ENCODE assay signal across 19 cellular contexts in genomic region chr3:12756635-12757034, GRCh38. TPM values are rescaled to one million over a fixed set of nuclear protein-coding genes. Genes with fewer than 3 reads are reported as not detected.
DNase-seq lines count a peak whose midpoint lies in the region; ATAC-seq, FAIRE-seq and TF ChIP-seq lines count a peak whose summit lies in the region.
"Had no signal": no experiment of that assay in that cellular context is flagged by ENCODE, and none has a peak within 500 bp of the region (broad histone marks: within the 10 kb centered on the region; RNA-seq: fewer than 3 reads in every experiment).

No MANE protein-coding gene starts in this region.

- no peak overlapping the region for H3K4me3 Mint-ChIP-seq in MCF 10A (ENCODE audit: unreplicated experiment)
- no peak overlapping the region for H3K4me3 Mint-ChIP-seq in stimulated activated memory B cell treated with anti-CD40 and anti-IgM and Interleukin-4, amounts not matched to agents 10 μg/mL and 1 μg/mL and 100 μg/mL, for 72 hours
- H3K4me3 Mint-ChIP-seq: IgD-negative memory B cell had no signal

- H3K9me3 Mint-ChIP-seq in MCF 10A (ENCODE audit: unreplicated experiment): no peaks in the 10 kb centered on the region
- peaks cover 2% of the 10 kb centered on the region for H3K9me3 Mint-ChIP-seq in stimulated activated memory B cell treated with anti-CD40 and anti-IgM and Interleukin-4, amounts not matched to agents 10 μg/mL and 1 μg/mL and 100 μg/mL, for 72 hours
- H3K9me3 Mint-ChIP-seq: IgD-negative memory B cell had no signal

- ATAC-seq in stimulated activated memory B cell treated with anti-CD40 and anti-IgM and Interleukin-4, amounts not matched to agents 10 μg/mL and 1 μg/mL and 100 μg/mL, for 72 hours: no peak
- ATAC-seq: HCT116 had no signal

- 89% methylated on average over 3 of the region's 3 CpGs for WGBS in mammary epithelial cell (ENCODE audit: low coverage, missing lambda C conversion rate)
- WGBS in esophagus muscularis mucosa: 100% methylated on average over 3 of the region's 3 CpGs

- TF ChIP-seq CTCF in mammary epithelial cell (conservative IDR thresholded peaks at IDR 0.05 in 1 of 2, IDR thresholded peaks at IDR 0.05 in 1 of 2; ENCODE audit: extremely low read depth in 1 of 2, insufficient read depth in 1 of 2, low read depth in 1 of 2, low read length in 2 of 2) (no peak), MCF 10A (IDR thresholded peaks at IDR 0.05; ENCODE audit: unreplicated experiment) (no peak), epithelial cell of esophagus (IDR thresholded peaks at IDR 0.05; ENCODE audit: insufficient read depth, low read depth, low read length, missing control alignments) (no peak), keratinocyte (optimal IDR thresholded peaks at IDR 0.05 in 1 of 3, IDR thresholded peaks at IDR 0.05 in 1 of 3, conservative IDR thresholded peaks at IDR 0.05 in 1 of 3; ENCODE audit: extremely low read depth in 1 of 3, insufficient read depth in 2 of 3, low read length in 3 of 3) (no peak), esophagus muscularis mucosa (IDR thresholded peaks at IDR 0.05) (no peak)

- H3K27ac ChIP-seq in mammary epithelial cell (ENCODE audit: insufficient read depth, low read depth, low read length) (no peak overlapping the region), keratinocyte (ENCODE audit: control insufficient read depth, insufficient read depth, low read length) (peak overlapping the region; percentile 38), esophagus muscularis mucosa (replicated peaks in 1 of 4) (no peak overlapping the region)
- H3K27ac ChIP-seq: 22Rv1; BLaER1 treated with 17β-estradiol and CSF1 and Interleukin-3, amounts not matched to agents 10 nM and 100 nM; GM23248; HL-60 had no signal

- H3K4me2 ChIP-seq in mammary epithelial cell (ENCODE audit: insufficient read depth, low read depth, low read length): peak overlapping the region; percentile 51
- H3K4me2 ChIP-seq in keratinocyte (ENCODE audit: control insufficient read depth, extremely low read depth, insufficient read depth, low read depth, low read length): peak overlapping the region; percentile 97
- H3K4me2 ChIP-seq: BLaER1 treated with 17β-estradiol and CSF1 and Interleukin-3, amounts not matched to agents 10 nM and 100 nM had no signal

- POLR2A ChIA-PET in MCF 10A (lab: Yijun Ruan, JAX): no interaction called here

- H3K27me3 ChIP-seq in mammary epithelial cell (ENCODE audit: insufficient read depth, low read length) (no peaks in the 10 kb centered on the region), keratinocyte (ENCODE audit: control insufficient read depth, extremely low read depth, insufficient read depth, low read length) (no peaks in the 10 kb centered on the region), esophagus muscularis mucosa (no peaks in the 10 kb centered on the region)
- H3K27me3 ChIP-seq: BLaER1 treated with 17β-estradiol and CSF1 and Interleukin-3, amounts not matched to agents 10 nM and 100 nM had no signal

- H3K27ac Mint-ChIP-seq in MCF 10A (ENCODE audit: low read depth, unreplicated experiment): no peak overlapping the region
- no peak overlapping the region for H3K27ac Mint-ChIP-seq in stimulated activated memory B cell treated with anti-CD40 and anti-IgM and Interleukin-4, amounts not matched to agents 10 μg/mL and 1 μg/mL and 100 μg/mL, for 72 hours
- H3K27ac Mint-ChIP-seq: CD4-positive, CD25-positive, alpha-beta regulatory T cell; IgD-negative memory B cell had no signal

- no peak for TF ChIP-seq POLR2A in esophagus muscularis mucosa (IDR thresholded peaks at IDR 0.05; ENCODE audit: low read depth)

- no TSS peak for BruUV-seq in mammary epithelial cell (replicated peaks; lab: Mats Ljungman, UMichigan)
- BruUV-seq in MCF 10A (replicated peaks; lab: Mats Ljungman, UMichigan): no TSS peak

- dilution Hi-C loops in mammary epithelial cell (cut with HindIII; ENCODE audit: low sequenced_read_pairs) (no loop called here), keratinocyte (cut with MboI; ENCODE audit: extremely low pct_ligation_motif_present, low sequenced_read_pairs) (no loop called here)

- DNase-seq in mammary epithelial cell (no peak), MCF 10A (ENCODE audit: unreplicated experiment) (no peak), epithelial cell of esophagus (ENCODE audit: low read depth) (no peak), keratinocyte (ENCODE audit: low read depth, low spot score) (no peak), esophagus muscularis mucosa (ENCODE audit: extremely low spot score) (no peak), hepatic stellate cell (ENCODE audit: low spot score) (no peak), NCI-H2196 (lab: John Stamatoyannopoulos, UW; ENCODE audit: unreplicated experiment) (no peak)
- DNase-seq: CD4-positive, CD25-positive, alpha-beta regulatory T cell; DMS 273 treated with DMSO at 0.1 percent for 48 hours; GM23248 had no signal

- H3K79me2 ChIP-seq in mammary epithelial cell (ENCODE audit: insufficient read depth, low read length) (peaks cover 76% of the 10 kb centered on the region), keratinocyte (ENCODE audit: control insufficient read depth, insufficient read depth, low read length) (peaks cover 71% of the 10 kb centered on the region)

- H3K36me3 Mint-ChIP-seq in MCF 10A (ENCODE audit: insufficient read depth, unreplicated experiment): peaks cover 21% of the 10 kb centered on the region
- no peaks in the 10 kb centered on the region for H3K36me3 Mint-ChIP-seq in stimulated activated memory B cell treated with anti-CD40 and anti-IgM and Interleukin-4, amounts not matched to agents 10 μg/mL and 1 μg/mL and 100 μg/mL, for 72 hours
- H3K36me3 Mint-ChIP-seq: CD4-positive, CD25-positive, alpha-beta regulatory T cell; IgD-negative memory B cell had no signal

- no peaks in the 10 kb centered on the region for H4K20me1 ChIP-seq in mammary epithelial cell (ENCODE audit: insufficient read depth, low read length)
- peaks cover 23% of the 10 kb centered on the region for H4K20me1 ChIP-seq in keratinocyte (ENCODE audit: control insufficient read depth, extremely low read depth, insufficient read depth, low read length)
- H4K20me1 ChIP-seq: BLaER1 treated with 17β-estradiol and CSF1 and Interleukin-3, amounts not matched to agents 10 nM and 100 nM had no signal

- peaks cover 56% of the 10 kb centered on the region for H3K4me1 Mint-ChIP-seq in MCF 10A (ENCODE audit: insufficient read depth, unreplicated experiment)
- H3K4me1 Mint-ChIP-seq in stimulated activated memory B cell treated with anti-CD40 and anti-IgM and Interleukin-4, amounts not matched to agents 10 μg/mL and 1 μg/mL and 100 μg/mL, for 72 hours: peaks cover 40% of the 10 kb centered on the region

- H3K27me3 Mint-ChIP-seq in MCF 10A (ENCODE audit: insufficient read depth, unreplicated experiment): no peaks in the 10 kb centered on the region
- peaks cover 44% of the 10 kb centered on the region for H3K27me3 Mint-ChIP-seq in stimulated activated memory B cell treated with anti-CD40 and anti-IgM and Interleukin-4, amounts not matched to agents 10 μg/mL and 1 μg/mL and 100 μg/mL, for 72 hours

- H3K9me1 ChIP-seq in keratinocyte (ENCODE audit: control insufficient read depth, extremely low read depth, insufficient read depth, low read length): peaks cover 8% of the 10 kb centered on the region

- H2AFZ ChIP-seq in mammary epithelial cell (ENCODE audit: low read depth, low read length) (no peak overlapping the region), keratinocyte (ENCODE audit: control insufficient read depth, low read length) (no peak overlapping the region)
- H2AFZ ChIP-seq: GM23248 had no signal

- CTCF ChIA-PET in mammary epithelial cell (lab: Charles Lee; ENCODE audit: low non-redundant PET) (no interaction called here), MCF 10A (lab: Yijun Ruan, JAX) (interaction anchor here (1.1 to 2.5 kb wide), 2 partner anchors 32 to 51 kb away, joined by 3 to 6 read pairs; no protein-coding TSS in a partner anchor)

- in situ Hi-C loops in mammary epithelial cell (cut with MboI; ENCODE audit: low sequenced_read_pairs in 2 of 2): no loop called here

- H3K36me3 ChIP-seq in mammary epithelial cell (ENCODE audit: insufficient read depth, low read length): peaks cover 12% of the 10 kb centered on the region
- peaks cover 1 to 25% of the 10 kb centered on the region in 2 experiments for H3K36me3 ChIP-seq in keratinocyte (ENCODE audit: control insufficient read depth in 2 of 2, extremely low read depth in 1 of 2, insufficient read depth in 2 of 2, low read length in 2 of 2)
- no peaks in the 10 kb centered on the region for H3K36me3 ChIP-seq in esophagus muscularis mucosa
- H3K36me3 ChIP-seq: BLaER1 treated with 17β-estradiol and CSF1 and Interleukin-3, amounts not matched to agents 10 nM and 100 nM had no signal

- H3K4me1 ChIP-seq in mammary epithelial cell (ENCODE audit: insufficient read depth, low read length) (peaks cover 72% of the 10 kb centered on the region), keratinocyte (ENCODE audit: control insufficient read depth, extremely low read depth, insufficient read depth, low read length) (peaks cover 67% of the 10 kb centered on the region), esophagus muscularis mucosa (peaks cover 14 to 23% (median 19%) of the 10 kb centered on the region in 4 donors)

- no peaks in the 10 kb centered on the region for H3K9me3 ChIP-seq in mammary epithelial cell (replicated peaks; ENCODE audit: insufficient read depth, low read length)
- no peaks in the 10 kb centered on the region for H3K9me3 ChIP-seq in keratinocyte (ENCODE audit: control insufficient read depth, low read depth, low read length)
- no peaks in the 10 kb centered on the region for H3K9me3 ChIP-seq in esophagus muscularis mucosa
- H3K9me3 ChIP-seq: BLaER1 treated with 17β-estradiol and CSF1 and Interleukin-3, amounts not matched to agents 10 nM and 100 nM had no signal

- no peak for TF ChIP-seq EP300 in esophagus muscularis mucosa (IDR thresholded peaks at IDR 0.05)

- H3K4me3 ChIP-seq in mammary epithelial cell (replicated peaks in 1 of 3; ENCODE audit: insufficient read depth in 1 of 3, low read depth in 2 of 3, low read length in 3 of 3): peak overlapping the region; percentile 23 to 45 (median 29)
- H3K4me3 ChIP-seq in epithelial cell of esophagus (ENCODE audit: low read length): peak overlapping the region; percentile 45
- peak overlapping the region; percentile 82 to 90 (median 87) for H3K4me3 ChIP-seq in keratinocyte (ENCODE audit: control insufficient read depth in 2 of 3, extremely low read depth in 1 of 3, insufficient read depth in 2 of 3, low read depth in 1 of 3, low read length in 3 of 3)
- H3K4me3 ChIP-seq in esophagus muscularis mucosa: no peak overlapping the region
- H3K4me3 ChIP-seq: BLaER1 treated with 17β-estradiol and CSF1 and Interleukin-3, amounts not matched to agents 10 nM and 100 nM; GM23248 had no signal

- no peak overlapping the region for H3K9ac ChIP-seq in mammary epithelial cell (ENCODE audit: insufficient read depth, low read length)
- peak overlapping the region; percentile 61 for H3K9ac ChIP-seq in keratinocyte (ENCODE audit: control insufficient read depth, extremely low read depth, insufficient read depth, low read length)
- H3K9ac ChIP-seq: BLaER1 treated with 17β-estradiol and CSF1 and Interleukin-3, amounts not matched to agents 10 nM and 100 nM; GM23248 had no signal

- FAIRE-seq in keratinocyte (lab: Jason Lieb, UNC): no peak
- FAIRE-seq: H54 had no signal

- intact Hi-C loops in mammary epithelial cell (cut with micrococcal nuclease): no loop called here
- intact Hi-C loops in MCF 10A (cut with micrococcal nuclease): no loop called here
- intact Hi-C loops in esophagus muscularis mucosa (cut with DNase I): no loop called here

RNA-seq across cellular contexts. Expression of gene TMEM40, which starts 2.4 kb away (rescaled TPM):
- total RNA-seq in mammary epithelial cell: 100 to 1,000 TPM in 1 of 2 donors, 10 to 100 TPM in 1; 53.3 to 224 TPM
- 124 TPM for polyA plus RNA-seq in mammary epithelial cell
- polyA minus RNA-seq in mammary epithelial cell: 126 TPM
- 30.3 and 58.4 TPM in 2 replicates for total RNA-seq in MCF 10A (2022)
- 240 to 475 TPM (median 311 TPM) in 3 replicates for polyA plus RNA-seq in keratinocyte
- 136 TPM for polyA plus RNA-seq in keratinocyte (2011; ENCODE audit: low read depth)
- 340 and 375 TPM in 2 replicates for polyA plus RNA-seq in keratinocyte (2011; cell fraction: cytosol; rRNA removed)
- 382 and 436 TPM in 2 replicates for polyA plus RNA-seq in keratinocyte (2011; cell fraction: nucleus; rRNA removed)
- polyA plus RNA-seq in keratinocyte (2012; ENCODE audit: low replicate concordance): 345 and 384 TPM in 2 replicates
- 209 to 387 TPM (median 321 TPM) in 3 replicates for polyA minus RNA-seq in keratinocyte
- polyA minus RNA-seq in keratinocyte (2011; cell fraction: cytosol; rRNA and poly(A)+ RNA removed): 242 TPM
- polyA minus RNA-seq in keratinocyte (2011; cell fraction: nucleus; rRNA and poly(A)+ RNA removed): 106 and 129 TPM in 2 replicates
- not detected for total RNA-seq in esophagus muscularis mucosa
- total RNA-seq: A673, Daoy, GM23248 had no signal
- polyA plus RNA-seq: CD4-positive, CD25-positive, alpha-beta regulatory T cell; GM23248 had no signal

RNA-seq across cellular contexts. Expression of gene CAND2, which starts 39.8 kb away (rescaled TPM):
- total RNA-seq in mammary epithelial cell (1 to 10 TPM in 1 of 2 donors, under 1 TPM in 1; 0.42 to 1.7 TPM), MCF 10A (2022) (not detected in 2 replicates), esophagus muscularis mucosa (10 to 100 TPM; 10.8 to 26.8 (median 19.6) TPM)
- polyA plus RNA-seq in mammary epithelial cell (0.19 TPM), keratinocyte (0.05 to 0.09 TPM (median 0.07 TPM) in 3 replicates)
- polyA minus RNA-seq in mammary epithelial cell (not detected), keratinocyte (0.03 to 0.10 TPM (median 0.06 TPM) in 3 replicates)
- polyA plus RNA-seq in keratinocyte (2011; ENCODE audit: low read depth): 0.06 TPM
- 0.01 and 0.03 TPM in 2 replicates for polyA plus RNA-seq in keratinocyte (2011; cell fraction: cytosol; rRNA removed)
- polyA plus RNA-seq in keratinocyte (2011; cell fraction: nucleus; rRNA removed): 0.04 and 0.13 TPM in 2 replicates
- 0.15 and 0.17 TPM in 2 replicates for polyA plus RNA-seq in keratinocyte (2012; ENCODE audit: low replicate concordance)
- not detected for polyA minus RNA-seq in keratinocyte (2011; cell fraction: cytosol; rRNA and poly(A)+ RNA removed)
- 0.31 TPM in 1 of 2 replicates, not detected in the other for polyA minus RNA-seq in keratinocyte (2011; cell fraction: nucleus; rRNA and poly(A)+ RNA removed)

Comparison
In these comparisons a context has a peak if more than half of its experiments do, and no peak if none do; other contexts are left out.
1. H3K4me3 ChIP-seq: peak in mammary epithelial cell (3 of 3), epithelial cell of esophagus (single experiment) and keratinocyte (3 of 3); none in esophagus muscularis mucosa (0 of 4).
2. RNA of gene TMEM40, which starts 2.4 kb away (total RNA-seq): 53.3 to 224 TPM in mammary epithelial cell and 30.3 to 58.4 TPM in MCF 10A; not detected in esophagus muscularis mucosa; every median in the first group is over 10 times any median in the second.
3. RNA of gene CAND2, which starts 39.8 kb away (total RNA-seq): 10.8 to 26.8 TPM in esophagus muscularis mucosa; 0.42 to 1.7 TPM in mammary epithelial cell and not detected in MCF 10A; every median in the first group is over 4 times any median in the second.